Comparison of ENCODE assay signal across 13 cellular contexts in the genomic region with DNA sequence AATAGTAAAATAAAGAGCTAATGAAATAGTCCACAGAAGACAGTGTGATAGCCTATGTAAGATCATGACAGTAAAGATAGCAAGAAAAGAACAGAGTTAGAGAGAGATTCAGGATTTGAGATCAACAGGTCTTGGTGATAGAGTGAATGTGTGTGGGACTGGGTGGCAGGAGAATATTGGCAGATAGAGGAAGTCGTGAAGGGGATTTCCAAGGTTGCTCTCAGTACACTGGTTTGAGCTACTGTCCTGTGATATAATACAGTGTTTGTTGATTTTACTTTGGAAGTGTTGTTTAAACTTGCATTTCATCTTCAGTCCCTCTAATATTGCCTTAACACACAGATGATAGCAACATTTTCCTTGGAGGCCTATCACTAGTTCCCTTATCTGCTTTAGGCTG. TPM values are rescaled to one million over a fixed set of nuclear protein-coding genes. Genes with fewer than 3 reads are reported as not detected.
A peak's percentile ranks its signal among the peaks of the same experiment; 100 is the strongest.
DNase-seq lines count a peak whose midpoint lies in the region; ATAC-seq, FAIRE-seq and TF ChIP-seq lines count a peak whose summit lies in the region.
"Had no signal": no experiment of that assay in that cellular context is flagged by ENCODE, and none has a peak within 500 bp of the region (broad histone marks: within the 10 kb centered on the region; RNA-seq: fewer than 3 reads in every experiment).

No MANE protein-coding gene starts in this region.

- ATAC-seq in GM19043 (IDR thresholded peaks at IDR 0.05; ENCODE audit: low read depth, unreplicated experiment) = peak; percentile 60
- peak; percentile 83 for ATAC-seq in HG02973 (IDR thresholded peaks at IDR 0.05; ENCODE audit: unreplicated experiment)
- ATAC-seq: K562 had no signal

- H4K20me1 ChIP-seq in BLaER1 treated with 17β-estradiol and CSF1 and Interleukin-3, amounts not matched to agents 10 nM and 100 nM = no peaks in the 10 kb centered on the region

- H3K4me3 Mint-ChIP-seq in T-helper 1 cell treated with Interleukin-12 subunit alpha and Interleukin-12 subunit beta and Interleukin-4 antibody, amounts not matched to agents 30 μg/mL and 1 μg/mL, for 36 hours = peak overlapping the region; percentile 50

- no peak for TF ChIP-seq EP300 in suprapubic skin (IDR thresholded peaks at IDR 0.05)

- H3K4me1 ChIP-seq in BLaER1 treated with 17β-estradiol and CSF1 and Interleukin-3, amounts not matched to agents 10 nM and 100 nM = peaks cover 27 to 90% (median 56%) of the 10 kb centered on the region in 10 experiments
- H3K4me1 ChIP-seq in suprapubic skin (no peaks in the 10 kb centered on the region), small intestine (ENCODE audit: control insufficient read depth in 2 of 2, insufficient read depth in 1 of 2, low read depth in 1 of 2, low read length in 1 of 2) (no peaks in the 10 kb centered on the region)

- no peaks in the 10 kb centered on the region for H3K36me3 ChIP-seq in BLaER1 treated with 17β-estradiol and CSF1 and Interleukin-3, amounts not matched to agents 10 nM and 100 nM
- no peaks in the 10 kb centered on the region for H3K36me3 ChIP-seq in suprapubic skin
- H3K36me3 ChIP-seq in small intestine (ENCODE audit: control insufficient read depth in 2 of 2, insufficient read depth in 2 of 2, low read length in 2 of 2) = no peaks in the 10 kb centered on the region

- TF ChIP-seq CTCF in suprapubic skin (IDR thresholded peaks at IDR 0.05) = no peak

- peaks cover 8% of the 10 kb centered on the region for H3K36me3 Mint-ChIP-seq in T-helper 1 cell treated with Interleukin-12 subunit alpha and Interleukin-12 subunit beta and Interleukin-4 antibody, amounts not matched to agents 30 μg/mL and 1 μg/mL, for 36 hours (ENCODE audit: low read depth)

- no peaks in the 10 kb centered on the region for H3K27me3 Mint-ChIP-seq in T-helper 1 cell treated with Interleukin-12 subunit alpha and Interleukin-12 subunit beta and Interleukin-4 antibody, amounts not matched to agents 30 μg/mL and 1 μg/mL, for 36 hours (ENCODE audit: low read depth)

- H3K27ac Mint-ChIP-seq in T-helper 1 cell treated with Interleukin-12 subunit alpha and Interleukin-12 subunit beta and Interleukin-4 antibody, amounts not matched to agents 30 μg/mL and 1 μg/mL, for 36 hours = peak overlapping the region; percentile 80

- peak overlapping the region in 10 of 11 experiments; percentile 52 to 96 (median 71); a peak in 18 of 22 replicates for H3K27ac ChIP-seq in BLaER1 treated with 17β-estradiol and CSF1 and Interleukin-3, amounts not matched to agents 10 nM and 100 nM
- H3K27ac ChIP-seq in suprapubic skin (no peak overlapping the region), small intestine (ENCODE audit: low read depth in 1 of 2, low read length in 1 of 2) (no peak overlapping the region)
- H3K27ac ChIP-seq: epithelial cell of prostate, VCaP had no signal

- peak overlapping the region in 6 of 11 experiments; percentile 23 to 84 (median 50); a peak in 13 of 22 replicates for H3K9ac ChIP-seq in BLaER1 treated with 17β-estradiol and CSF1 and Interleukin-3, amounts not matched to agents 10 nM and 100 nM

- H3K9me3 ChIP-seq in BLaER1 treated with 17β-estradiol and CSF1 and Interleukin-3, amounts not matched to agents 10 nM and 100 nM (replicated peaks in 1 of 11) = peaks cover 0 to 8% (median 0%) of the 10 kb centered on the region in 11 experiments; a peak in 2 of 22 replicates
- H3K9me3 ChIP-seq in suprapubic skin (no peaks in the 10 kb centered on the region), small intestine (ENCODE audit: control insufficient read depth, low read depth) (no peaks in the 10 kb centered on the region)

- H3K4me1 Mint-ChIP-seq in T-helper 1 cell treated with Interleukin-12 subunit alpha and Interleukin-12 subunit beta and Interleukin-4 antibody, amounts not matched to agents 30 μg/mL and 1 μg/mL, for 36 hours (ENCODE audit: low read depth) = peaks cover 57% of the 10 kb centered on the region

- TF ChIP-seq POLR2A in suprapubic skin (IDR thresholded peaks at IDR 0.05) = no peak

- H3K4me2 ChIP-seq in BLaER1 treated with 17β-estradiol and CSF1 and Interleukin-3, amounts not matched to agents 10 nM and 100 nM = peak overlapping the region; percentile 13 to 93 (median 53); a peak in 19 of 22 replicates

- DNase-seq in suprapubic skin (ENCODE audit: low spot score in 2 of 2) = no peak
- DNase-seq in small intestine = no peak
- no peak for DNase-seq in A172 (ENCODE audit: low spot score)
- DNase-seq in activated CD4-positive, CD25-positive, alpha-beta regulatory T cell (lab: John Stamatoyannopoulos, UW) = no peak

- H3K4me3 ChIP-seq in BLaER1 treated with 17β-estradiol and CSF1 and Interleukin-3, amounts not matched to agents 10 nM and 100 nM = no peak overlapping the region
- H3K4me3 ChIP-seq in suprapubic skin (no peak overlapping the region), small intestine (ENCODE audit: low read depth in 1 of 2, low read length in 2 of 2) (no peak overlapping the region)
- H3K4me3 ChIP-seq: K562 had no signal

- no peaks in the 10 kb centered on the region for H3K27me3 ChIP-seq in BLaER1 treated with 17β-estradiol and CSF1 and Interleukin-3, amounts not matched to agents 10 nM and 100 nM
- H3K27me3 ChIP-seq in suprapubic skin (no peaks in the 10 kb centered on the region), small intestine (ENCODE audit: control insufficient read depth in 2 of 2, insufficient read depth in 2 of 2, low read length in 2 of 2) (no peaks in the 10 kb centered on the region)

- no peaks in the 10 kb centered on the region for H3K9me3 Mint-ChIP-seq in T-helper 1 cell treated with Interleukin-12 subunit alpha and Interleukin-12 subunit beta and Interleukin-4 antibody, amounts not matched to agents 30 μg/mL and 1 μg/mL, for 36 hours

- 28% methylated on average over 1 of the region's 1 CpG for WGBS in suprapubic skin
- WGBS in small intestine, 3 donors = 25 to 65% (median 53%) methylated on average over 1 of the region's 1 CpG

- FAIRE-seq in small intestine (lab: Jason Lieb, UNC) = no peak
- FAIRE-seq: D721Med, K562 had no signal

RNA-seq across cellular contexts. Expression of gene DTHD1, which starts 44.1 kb away (rescaled TPM):
- total RNA-seq in suprapubic skin = under 1 TPM in 2 of 4 donors, not detected in 2; 0.21 to 0.32 TPM
- under 1 TPM in 2 of 3 donors, not detected in 1; 0.01 to 0.27 TPM for polyA plus RNA-seq in small intestine
- not detected in 2 replicates for total RNA-seq in A172 (2014; rRNA removed; shearing (Covaris generic))
- total RNA-seq: K562, myocyte had no signal
- polyA plus RNA-seq: K562 had no signal

Comparison
In these comparisons a context has a peak if more than half of its experiments do, and no peak if none do; other contexts are left out.
1. H3K27ac ChIP-seq: peak in BLaER1 treated with 17β-estradiol and CSF1 and Interleukin-3, amounts not matched to agents 10 nM and 100 nM (10 of 11); none in suprapubic skin (single experiment) and small intestine (0 of 2).